23 cellular contexts compared by ENCODE assay signal in the genomic region with DNA sequence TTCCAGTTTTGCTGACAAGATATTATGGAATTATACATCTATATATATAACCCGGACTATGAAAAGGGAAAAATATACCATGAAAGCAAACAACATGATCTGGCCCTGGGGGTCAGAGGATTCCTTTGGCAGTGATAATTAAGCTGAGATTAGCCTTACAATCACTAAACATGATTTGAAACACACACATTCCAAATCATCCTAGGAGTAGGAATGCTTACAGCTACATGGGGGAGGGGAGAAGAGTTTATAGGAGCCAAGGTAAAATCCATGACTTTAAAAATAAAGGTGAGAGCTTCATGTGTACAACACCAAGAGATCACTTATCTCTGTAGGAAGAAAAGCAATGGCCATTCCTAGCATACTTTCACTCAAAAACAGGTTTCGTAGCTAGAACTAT. TPM values are rescaled to one million over a fixed set of nuclear protein-coding genes. Genes with fewer than 3 reads are reported as not detected.
DNase-seq lines count a peak whose midpoint lies in the region; ATAC-seq and TF ChIP-seq lines count a peak whose summit lies in the region.
"Had no signal": no experiment of that assay in that cellular context is flagged by ENCODE, and none has a peak within 500 bp of the region (broad histone marks: within the 10 kb centered on the region; RNA-seq: fewer than 3 reads in every experiment).

No MANE protein-coding gene starts in this region.

- H3K9me3 Mint-ChIP-seq in MCF 10A (ENCODE audit: unreplicated experiment) = no peaks in the 10 kb centered on the region
- no peaks in the 10 kb centered on the region for H3K9me3 Mint-ChIP-seq in progenitor cell of endocrine pancreas (ENCODE audit: low read depth)
- H3K9me3 Mint-ChIP-seq: stimulated activated memory B cell treated with anti-CD40 and anti-IgM and Interleukin-4, amounts not matched to agents 10 μg/mL and 1 μg/mL and 100 μg/mL, for 72 hours; T-helper 2 cell treated with Interferon-gamma antibody and Interleukin-4, amounts not matched to agents 5 μg/mL and 100 μg/mL, for 36 hours had no signal

- POLR2A ChIA-PET in MCF 10A (lab: Yijun Ruan, JAX) = interaction anchor here (0.6 to 1.3 kb wide), 4 partner anchors 9 to 30 kb away, joined by 3 to 6 read pairs (median 4); no protein-coding TSS in a partner anchor

- in situ Hi-C loops in mammary epithelial cell (cut with MboI; ENCODE audit: low sequenced_read_pairs in 2 of 2) = no loop called here

- H4K20me1 ChIP-seq in mammary epithelial cell (ENCODE audit: insufficient read depth, low read length) = no peaks in the 10 kb centered on the region

- no peaks in the 10 kb centered on the region for H3K9me3 ChIP-seq in mammary epithelial cell (replicated peaks; ENCODE audit: insufficient read depth, low read length)
- H3K9me3 ChIP-seq in esophagus squamous epithelium = no peaks in the 10 kb centered on the region
- H3K9me3 ChIP-seq in prostate gland = no peaks in the 10 kb centered on the region
- H3K9me3 ChIP-seq: SJSA1 had no signal

- H3K27me3 Mint-ChIP-seq in MCF 10A (ENCODE audit: insufficient read depth, unreplicated experiment) (no peaks in the 10 kb centered on the region), progenitor cell of endocrine pancreas (no peaks in the 10 kb centered on the region)
- H3K27me3 Mint-ChIP-seq: stimulated activated memory B cell treated with anti-CD40 and anti-IgM and Interleukin-4, amounts not matched to agents 10 μg/mL and 1 μg/mL and 100 μg/mL, for 72 hours had no signal

- H3K4me2 ChIP-seq in mammary epithelial cell (ENCODE audit: insufficient read depth, low read depth, low read length) = no peak overlapping the region
- H3K4me2 ChIP-seq: BLaER1, neural progenitor cell, PC-9 had no signal

- peak overlapping the region; percentile 27 for H3K27ac Mint-ChIP-seq in MCF 10A (ENCODE audit: low read depth, unreplicated experiment)
- H3K27ac Mint-ChIP-seq in progenitor cell of endocrine pancreas = no peak overlapping the region
- H3K27ac Mint-ChIP-seq: stimulated activated memory B cell treated with anti-CD40 and anti-IgM and Interleukin-4, amounts not matched to agents 10 μg/mL and 1 μg/mL and 100 μg/mL, for 72 hours; T-helper 2 cell treated with Interferon-gamma antibody and Interleukin-4, amounts not matched to agents 5 μg/mL and 100 μg/mL, for 36 hours had no signal

- H2AFZ ChIP-seq in mammary epithelial cell (ENCODE audit: low read depth, low read length) = no peak overlapping the region
- H2AFZ ChIP-seq: neural progenitor cell, PC-9 had no signal

- H3K27me3 ChIP-seq in mammary epithelial cell (ENCODE audit: insufficient read depth, low read length) (no peaks in the 10 kb centered on the region), esophagus squamous epithelium (no peaks in the 10 kb centered on the region), prostate gland (replicated peaks; ENCODE audit: insufficient read depth) (no peaks in the 10 kb centered on the region)
- H3K27me3 ChIP-seq: BLaER1, brain microvascular endothelial cell, neural progenitor cell, SJSA1 had no signal

- CTCF ChIA-PET in MCF 10A (lab: Yijun Ruan, JAX) = interaction anchor here (0.5 to 1.2 kb wide), 6 partner anchors 13 to 590 kb away, joined by 3 to 5 read pairs (median 3); no protein-coding TSS in a partner anchor
- CTCF ChIA-PET in mammary epithelial cell (lab: Charles Lee; ENCODE audit: low non-redundant PET) = no interaction called here

- dilution Hi-C loops in mammary epithelial cell (cut with HindIII; ENCODE audit: low sequenced_read_pairs) = no loop called here

- DNase-seq in MCF 10A (ENCODE audit: unreplicated experiment) (no peak), mammary epithelial cell (no peak), esophagus squamous epithelium (lab: John Stamatoyannopoulos, UW) (no peak), prostate gland (ENCODE audit: low spot score) (no peak), progenitor cell of endocrine pancreas (ENCODE audit: low spot score, unreplicated experiment) (no peak)
- DNase-seq: 8988T; activated CD4-positive, CD25-positive, alpha-beta regulatory T cell treated with anti-CD3 and anti-CD28 coated beads, Interleukin-2, amount 50 U/mL, for 72 hours; brain microvascular endothelial cell; GDM1; glutamatergic neuron; NCI-H2171; NCI-H748 treated with DMSO at 0.1 percent for 48 hours; PC-9; retina had no signal

- intact Hi-C loops in MCF 10A (cut with micrococcal nuclease) (loop anchor here (10.0 kb wide), 1 partner anchor 252 kb away; no protein-coding TSS in a partner anchor), mammary epithelial cell (cut with micrococcal nuclease) (no loop called here), esophagus squamous epithelium (cut with DNase I) (no loop called here), prostate gland (cut with DNase I) (loop anchor here (5.0 kb wide), 1 partner anchor 55 kb away; no protein-coding TSS in a partner anchor)

- peaks cover 8% of the 10 kb centered on the region for H3K4me1 Mint-ChIP-seq in MCF 10A (ENCODE audit: insufficient read depth, unreplicated experiment)
- H3K4me1 Mint-ChIP-seq in progenitor cell of endocrine pancreas (ENCODE audit: low read depth) = peaks cover 8% of the 10 kb centered on the region

- H3K36me3 ChIP-seq in mammary epithelial cell (ENCODE audit: insufficient read depth, low read length) = no peaks in the 10 kb centered on the region
- no peaks in the 10 kb centered on the region for H3K36me3 ChIP-seq in esophagus squamous epithelium
- H3K36me3 ChIP-seq in prostate gland = no peaks in the 10 kb centered on the region
- peaks cover 1% of the 10 kb centered on the region for H3K36me3 ChIP-seq in urinary bladder (ENCODE audit: insufficient read depth)
- H3K36me3 ChIP-seq: brain microvascular endothelial cell, neural progenitor cell had no signal

- 30% methylated on average over 2 of the region's 2 CpGs for WGBS in mammary epithelial cell (ENCODE audit: low coverage, missing lambda C conversion rate)
- WGBS in esophagus squamous epithelium, 2 donors = 55 to 66% methylated on average over 2 of the region's 2 CpGs
- WGBS in prostate gland = 37% methylated on average over 2 of the region's 2 CpGs
- WGBS in urinary bladder = 66% methylated on average over 2 of the region's 2 CpGs

- H3K4me3 ChIP-seq in mammary epithelial cell (replicated peaks in 1 of 3; ENCODE audit: insufficient read depth in 1 of 3, low read depth in 2 of 3, low read length in 3 of 3) (no peak overlapping the region), esophagus squamous epithelium (no peak overlapping the region), prostate gland (no peak overlapping the region), urinary bladder (ENCODE audit: low read depth, low read length) (no peak overlapping the region)
- H3K4me3 ChIP-seq: BLaER1, GM12878, neural progenitor cell, PC-9, SJSA1 had no signal

- H3K36me3 Mint-ChIP-seq in MCF 10A (ENCODE audit: insufficient read depth, unreplicated experiment) (no peaks in the 10 kb centered on the region), progenitor cell of endocrine pancreas (ENCODE audit: insufficient read depth) (peaks cover 2% of the 10 kb centered on the region)

- H3K4me3 Mint-ChIP-seq in MCF 10A (ENCODE audit: unreplicated experiment) (no peak overlapping the region), progenitor cell of endocrine pancreas (ENCODE audit: low read depth) (no peak overlapping the region)
- H3K4me3 Mint-ChIP-seq: neural progenitor cell; stimulated activated memory B cell treated with anti-CD40 and anti-IgM and Interleukin-4, amounts not matched to agents 10 μg/mL and 1 μg/mL and 100 μg/mL, for 72 hours; T-helper 2 cell treated with Interferon-gamma antibody and Interleukin-4, amounts not matched to agents 5 μg/mL and 100 μg/mL, for 36 hours had no signal

- TF ChIP-seq CTCF in MCF 10A (IDR thresholded peaks at IDR 0.05; ENCODE audit: unreplicated experiment) (no peak), mammary epithelial cell (conservative IDR thresholded peaks at IDR 0.05 in 1 of 2, IDR thresholded peaks at IDR 0.05 in 1 of 2; ENCODE audit: extremely low read depth in 1 of 2, insufficient read depth in 1 of 2, low read depth in 1 of 2, low read length in 2 of 2) (no peak), esophagus squamous epithelium (IDR thresholded peaks at IDR 0.05) (no peak), prostate gland (IDR thresholded peaks at IDR 0.05) (no peak), progenitor cell of endocrine pancreas (IDR thresholded peaks at IDR 0.05; ENCODE audit: unreplicated experiment) (no peak)

- H3K4me1 ChIP-seq in mammary epithelial cell (ENCODE audit: insufficient read depth, low read length) (no peaks in the 10 kb centered on the region), esophagus squamous epithelium (peaks cover 0 to 34% (median 15%) of the 10 kb centered on the region in 3 donors), prostate gland (replicated peaks) (peaks cover 4% of the 10 kb centered on the region), urinary bladder (ENCODE audit: insufficient read depth) (no peaks in the 10 kb centered on the region)
- H3K4me1 ChIP-seq: SJSA1 had no signal

- no peak for TF ChIP-seq POLR2A in esophagus squamous epithelium (IDR thresholded peaks at IDR 0.05)
- no peak for TF ChIP-seq POLR2A in prostate gland (IDR thresholded peaks at IDR 0.05)

- no peak overlapping the region for H3K9ac ChIP-seq in mammary epithelial cell (ENCODE audit: insufficient read depth, low read length)
- H3K9ac ChIP-seq: BLaER1, neural progenitor cell had no signal

- ATAC-seq in HG03442 (IDR thresholded peaks at IDR 0.05; ENCODE audit: unreplicated experiment) (no peak), HG03457 (IDR thresholded peaks at IDR 0.05; ENCODE audit: unreplicated experiment) (no peak)
- ATAC-seq: GM12878; stimulated activated memory B cell treated with anti-CD40 and anti-IgM and Interleukin-4, amounts not matched to agents 10 μg/mL and 1 μg/mL and 100 μg/mL, for 72 hours had no signal

- H3K27ac ChIP-seq in mammary epithelial cell (ENCODE audit: insufficient read depth, low read depth, low read length) (no peak overlapping the region), esophagus squamous epithelium (peak overlapping the region in 3 of 4 donors; percentile 38 to 77 (median 54)), prostate gland (peak overlapping the region; percentile 68 to 77), urinary bladder (ENCODE audit: low read depth) (peak overlapping the region; percentile 18)
- H3K27ac ChIP-seq: BLaER1, brain microvascular endothelial cell, neural progenitor cell, PC-9, SJSA1 had no signal

- BruUV-seq in MCF 10A (replicated peaks; lab: Mats Ljungman, UMichigan) = no TSS peak
- BruUV-seq in mammary epithelial cell (replicated peaks; lab: Mats Ljungman, UMichigan) = no TSS peak

- H3K79me2 ChIP-seq in mammary epithelial cell (ENCODE audit: insufficient read depth, low read length) = peaks cover 23% of the 10 kb centered on the region

RNA-seq across cellular contexts. Expression of gene AKT3, which starts 57.6 kb away (rescaled TPM):
- total RNA-seq in MCF 10A (2022) (31.9 and 35.0 TPM in 2 replicates), mammary epithelial cell (10 to 100 TPM in 1 of 2 donors, 1 to 10 TPM in 1; 9.3 to 16.2 TPM), esophagus squamous epithelium (10 to 100 TPM in 2 of 4 donors, 1 to 10 TPM in 2; 2.0 to 32.2 (median 9.3) TPM), prostate gland (10 to 100 TPM; 40.7 to 62.7 TPM), urinary bladder (94.3 TPM), progenitor cell of endocrine pancreas (42.4 and 45.5 TPM in 2 replicates)
- polyA plus RNA-seq in mammary epithelial cell (11.2 TPM), urinary bladder (43.0 TPM)
- polyA minus RNA-seq in mammary epithelial cell = 57.8 TPM

Comparison
In these comparisons a context has a peak if more than half of its experiments do, and no peak if none do; other contexts are left out.
1. intact Hi-C loops: an anchor here in MCF 10A (10.0 kb wide) and prostate gland (5.0 kb wide); none called in mammary epithelial cell and esophagus squamous epithelium.